Comparison of ENCODE assay signal across 20 cellular contexts in genomic region chr5:170783498-170784247, GRCh38. TPM values are rescaled to one million over a fixed set of nuclear protein-coding genes. Genes with fewer than 3 reads are reported as not detected.
DNase-seq lines count a peak whose midpoint lies in the region; ATAC-seq, FAIRE-seq and TF ChIP-seq lines count a peak whose summit lies in the region.
"Had no signal": no experiment of that assay in that cellular context is flagged by ENCODE, and none has a peak within 500 bp of the region (broad histone marks: within the 10 kb centered on the region; RNA-seq: fewer than 3 reads in every experiment).

GABRP (plus strand) TSS chr5:170783725; CDS start chr5:170788616, 4,891 bp downstream.

- H3K4ac ChIP-seq in H1 (replicated peaks; ENCODE audit: insufficient read length, low read depth, low read length): no peak within 1 kb of the TSS

- TF ChIP-seq POLR2A in breast epithelium (IDR thresholded peaks at IDR 0.05) (no peak), H1 (IDR thresholded peaks at IDR 0.05; ENCODE audit: control extremely low read depth in 1 of 2, low read depth in 2 of 2, low read length in 2 of 2) (no peak)

- H2BK5ac ChIP-seq in H1 (ENCODE audit: low read depth, low read length): peak within 1 kb of the TSS; percentile 37; the same call in 1 of the 2 replicates

- peak within 1 kb of the TSS; percentile 20; the same call in 1 of the 2 replicates for H3K18ac ChIP-seq in H1 (ENCODE audit: extremely low read depth, low read length)

- no peaks in the 10 kb centered on the region for H3K4me1 ChIP-seq in breast epithelium
- H3K4me1 ChIP-seq in H1 (replicated peaks in 1 of 4; ENCODE audit: control insufficient read depth in 3 of 4, insufficient read depth in 4 of 4, low read length in 3 of 4): peaks cover 0 to 5% (median 0%) of the 10 kb centered on the region in 4 experiments; a peak in 1 of 7 replicates

- no peak within 1 kb of the TSS for H4K5ac ChIP-seq in H1 (ENCODE audit: insufficient read length, low read depth, low read length)

- peak within 1 kb of the TSS; percentile 80 to 84 for H3K27ac ChIP-seq in breast epithelium
- H3K27ac ChIP-seq in H1 (ENCODE audit: low read depth, low read length): no peak within 1 kb of the TSS
- H3K27ac ChIP-seq: KMS-11 had no signal

- 85% methylated on average over 14 of the region's 14 CpGs; no CpG with 5 or more reads in 1 of the 2 experiments for WGBS in H1 (ENCODE audit: extremely low coverage in 1 of 2, insufficient coverage in 1 of 2, insufficient read length in 1 of 2, insufficient replicate concordance in 2 of 2, low coverage in 1 of 2, low lambda C conversion rate in 2 of 2, missing lambda C conversion rate in 1 of 2), 2 experiments

- H3K27ac Mint-ChIP-seq in MCF 10A (ENCODE audit: low read depth, unreplicated experiment): no peak within 1 kb of the TSS
- peak within 1 kb of the TSS; percentile 52 for H3K27ac Mint-ChIP-seq in type B pancreatic cell

- peak within 1 kb of the TSS; percentile 78; the same call in 1 of the 2 replicates for H2BK12ac ChIP-seq in H1 (ENCODE audit: low read depth, low read length)

- H3K36me3 ChIP-seq in breast epithelium (no peaks in the 10 kb centered on the region), H1 (ENCODE audit: control insufficient read depth in 2 of 4, insufficient read depth in 4 of 4, low read length in 3 of 4) (no peaks in the 10 kb centered on the region)

- H3K56ac ChIP-seq in H1 (replicated peaks; ENCODE audit: insufficient read length, low read depth, low read length): no peak within 1 kb of the TSS

- no peak for TF ChIP-seq CTCF in breast epithelium (IDR thresholded peaks at IDR 0.05)
- no peak for TF ChIP-seq CTCF in MCF 10A (IDR thresholded peaks at IDR 0.05; ENCODE audit: unreplicated experiment)
- TF ChIP-seq CTCF in H1 (IDR thresholded peaks at IDR 0.05; ENCODE audit: control extremely low read depth in 1 of 3, insufficient read depth in 1 of 3, low read depth in 1 of 3, low read length in 3 of 3): no peak
- no peak for TF ChIP-seq CTCF in type B pancreatic cell (conservative IDR thresholded peaks at IDR 0.05)

- H3K79me1 ChIP-seq in H1 (ENCODE audit: low read depth, low read length): no peaks in the 10 kb centered on the region

- H4K91ac ChIP-seq in H1 (replicated peaks; ENCODE audit: insufficient read length, low read length): peak within 1 kb of the TSS; percentile 77

- H4K8ac ChIP-seq in H1 (ENCODE audit: extremely low read depth, insufficient read depth, low read length): no peak within 1 kb of the TSS

- H3K4me1 Mint-ChIP-seq in MCF 10A (ENCODE audit: insufficient read depth, unreplicated experiment) (no peaks in the 10 kb centered on the region), type B pancreatic cell (ENCODE audit: unreplicated experiment) (peaks cover 3% of the 10 kb centered on the region)

- POLR2A ChIA-PET in MCF 10A (lab: Yijun Ruan, JAX): interaction anchor here (1.0 kb wide), 1 partner anchor 11 kb away, joined by 4 read pairs; no protein-coding TSS in a partner anchor
- POLR2A ChIA-PET in H1 (lab: Charles Lee; ENCODE audit: partially characterized antibody): interaction anchor here (1.0 to 11.1 kb wide), 4 partner anchors 8 to 37 kb away, joined by 4 to 123 read pairs (median 4); no protein-coding TSS in a partner anchor

- DNase-seq in breast epithelium (ENCODE audit: low spot score in 2 of 2): peak in 1 of 2 donors; percentile 62
- no peak for DNase-seq in MCF 10A (ENCODE audit: unreplicated experiment)
- no peak for DNase-seq in H1 (ENCODE audit: low read depth in 1 of 2, low spot score in 2 of 2)
- DNase-seq in islet precursor cell: peak; percentile 89
- no peak for DNase-seq in type B pancreatic cell (ENCODE audit: extremely low spot score, unreplicated experiment)
- DNase-seq: 8988T, C1 segment of cervical spinal cord, HCEC 1CT, MM.1S, NCI-H1105 treated with DMSO at 0.1 percent for 48 hours, NCI-H187 treated with DMSO at 0.1 percent for 48 hours, NCI-H2171, NCI-H446 treated with DMSO at 0.1 percent for 48 hours, NCI-H774, SHP77 had no signal

- no peak within 1 kb of the TSS for H3K9ac ChIP-seq in H1 (replicated peaks in 1 of 4; ENCODE audit: extremely low read depth in 1 of 4, low read depth in 3 of 4, low read length in 3 of 4)
- H3K9ac ChIP-seq: KMS-11 had no signal

- FAIRE-seq in H1 (lab: Jason Lieb, UNC): no peak

- no peak within 1 kb of the TSS for H3K4me2 ChIP-seq in H1 (ENCODE audit: insufficient read depth in 1 of 2, low read depth in 2 of 2, low read length in 2 of 2)
- H3K4me2 ChIP-seq: KMS-11 had no signal

- BruUV-seq in MCF 10A (replicated peaks; lab: Mats Ljungman, UMichigan): no TSS peak

- H2AK5ac ChIP-seq in H1 (ENCODE audit: low read depth, low read length): no peak within 1 kb of the TSS

- no peaks in the 10 kb centered on the region for H3K9me3 ChIP-seq in breast epithelium
- H3K9me3 ChIP-seq in H1 (ENCODE audit: insufficient read depth in 2 of 2, low read depth in 1 of 2, low read length in 1 of 2): no peaks in the 10 kb centered on the region

- no peak for TF ChIP-seq EP300 in H1 (IDR thresholded peaks at IDR 0.05; ENCODE audit: borderline replicate concordance in 1 of 2, low read depth in 2 of 2, low read length in 2 of 2)

- no peak within 1 kb of the TSS for H2AFZ ChIP-seq in H1 (ENCODE audit: low read length)

- H3K23me2 ChIP-seq in H1 (ENCODE audit: low read depth, low read length): no peaks in the 10 kb centered on the region

- intact Hi-C loops in breast epithelium (cut with DNase I; ENCODE audit: low total_unique reads): no loop called here
- intact Hi-C loops in MCF 10A (cut with micrococcal nuclease): no loop called here

- CTCF ChIA-PET in MCF 10A (lab: Yijun Ruan, JAX): interaction anchor here (0.5 to 16.3 kb wide), 7 partner anchors 9 to 168 kb away, joined by 3 to 992 read pairs (median 9); no protein-coding TSS in a partner anchor
- CTCF ChIA-PET in H1 (lab: Charles Lee; ENCODE audit: partially characterized antibody): interaction anchor here (1.5 to 16.6 kb wide), 7 partner anchors 9 to 147 kb away, joined by 4 to 650 read pairs (median 9); no protein-coding TSS in a partner anchor

- no peaks in the 10 kb centered on the region for H3K27me3 Mint-ChIP-seq in MCF 10A (ENCODE audit: insufficient read depth, unreplicated experiment)
- H3K27me3 Mint-ChIP-seq in type B pancreatic cell: no peaks in the 10 kb centered on the region

- no peaks in the 10 kb centered on the region for H4K20me1 ChIP-seq in H1 (replicated peaks in 1 of 2; ENCODE audit: control insufficient read depth in 1 of 2, insufficient read depth in 2 of 2, low read length in 2 of 2)

- no peak within 1 kb of the TSS for H3K4me3 Mint-ChIP-seq in MCF 10A (ENCODE audit: unreplicated experiment)
- H3K4me3 Mint-ChIP-seq in type B pancreatic cell: peak within 1 kb of the TSS; percentile 87

- no peak within 1 kb of the TSS for H3K14ac ChIP-seq in H1 (ENCODE audit: insufficient read length)

- no peaks in the 10 kb centered on the region for H3K36me3 Mint-ChIP-seq in MCF 10A (ENCODE audit: insufficient read depth, unreplicated experiment)
- H3K36me3 Mint-ChIP-seq in type B pancreatic cell: no peaks in the 10 kb centered on the region

- H2BK20ac ChIP-seq in H1 (ENCODE audit: low read length): peak within 1 kb of the TSS; percentile 62

- no peak within 1 kb of the TSS for H2BK120ac ChIP-seq in H1 (replicated peaks; ENCODE audit: low read depth, low read length)

- peak within 1 kb of the TSS in 2 of 3 donors; percentile 49 to 53 for H3K4me3 ChIP-seq in breast epithelium
- no peak within 1 kb of the TSS for H3K4me3 ChIP-seq in H1 (ENCODE audit: extremely low read depth in 1 of 4, insufficient read depth in 2 of 4, low read depth in 3 of 4, low read length in 4 of 4)

- no peak within 1 kb of the TSS for H3K23ac ChIP-seq in H1 (ENCODE audit: insufficient read length)

- peak within 1 kb of the TSS; percentile 34; the same call in 1 of the 2 replicates for H2BK15ac ChIP-seq in H1 (ENCODE audit: low read length)

- no peak for TF ChIP-seq RAD21 in H1 (IDR thresholded peaks at IDR 0.05 in 1 of 2, conservative IDR thresholded peaks at IDR 0.05 in 1 of 2; ENCODE audit: low read depth in 2 of 2, low read length in 2 of 2)

- ATAC-seq in GM19395 (IDR thresholded peaks at IDR 0.05; ENCODE audit: unreplicated experiment) (no peak), GM18907 (IDR thresholded peaks at IDR 0.05; ENCODE audit: unreplicated experiment) (no peak), HG02852 (IDR thresholded peaks at IDR 0.05; ENCODE audit: unreplicated experiment) (no peak)
- ATAC-seq: Panc1 had no signal

- H3K9me3 Mint-ChIP-seq in MCF 10A (ENCODE audit: unreplicated experiment) (no peaks in the 10 kb centered on the region), type B pancreatic cell (no peaks in the 10 kb centered on the region)

- H3K27me3 ChIP-seq in breast epithelium: no peaks in the 10 kb centered on the region
- no peaks in the 10 kb centered on the region for H3K27me3 ChIP-seq in H1 (replicated peaks in 1 of 4; ENCODE audit: control insufficient read depth in 3 of 4, extremely low read depth in 1 of 4, insufficient read depth in 3 of 4, low read length in 3 of 4)

- no peaks in the 10 kb centered on the region for H3K79me2 ChIP-seq in H1 (ENCODE audit: control insufficient read depth in 1 of 2, insufficient read depth in 2 of 2, low read length in 2 of 2)

TF ChIP-seq in H1, 55 proteins besides CTCF, POLR2A, EP300 and RAD21:
- TF ChIP-seq SIN3A (conservative IDR thresholded peaks at IDR 0.05 in 1 of 2, IDR thresholded peaks at IDR 0.05 in 1 of 2; ENCODE audit: low read depth in 1 of 2, low read length in 2 of 2): no peak
- TF ChIP-seq SP1 (IDR thresholded peaks at IDR 0.05; ENCODE audit: low read depth, low read length): no peak
- no peak for TF ChIP-seq BACH1 (IDR thresholded peaks at IDR 0.05; ENCODE audit: low read length)
- no peak for TF ChIP-seq EZH2 (IDR thresholded peaks at IDR 0.05; ENCODE audit: low read depth, low read length, severe bottlenecking)
- TF ChIP-seq PHF8 (conservative IDR thresholded peaks at IDR 0.05; ENCODE audit: low read depth, low read length): no peak

RNA-seq across cellular contexts. Expression of gene GABRP, which starts in this region (rescaled TPM):
- 100 to 1,000 TPM in 1 of 3 donors, 10 to 100 TPM in 1, under 1 TPM in 1; 0.32 to 241 (median 52.4) TPM for total RNA-seq in breast epithelium
- not detected in 2 replicates for total RNA-seq in MCF 10A (2022)
- 3.7 and 3.9 TPM in 2 replicates for total RNA-seq in H1 (2021; fragmentation: NEBNext Ultra II Directional; extraction: Animal tissue kit (Norgen Biotek cat#: 25700))
- 2.5 and 4.0 TPM in 2 replicates for polyA plus RNA-seq in H1 (2011; rRNA removed)
- 3.6 TPM for polyA plus RNA-seq in H1 (2011; cell fraction: cytosol; rRNA removed)
- polyA plus RNA-seq in H1 (2011; cell fraction: nucleus; rRNA removed): 5.2 TPM
- polyA plus RNA-seq in H1 (2012, experiment 1 of 2): 2.7 to 5.2 TPM (median 4.1 TPM) in 4 replicates
- polyA plus RNA-seq in H1 (2012, experiment 2 of 2): 0.38 TPM
- 6.8 TPM for polyA plus RNA-seq in H1 (2013, experiment 1 of 2)
- 8.3 TPM for polyA plus RNA-seq in H1 (2013, experiment 2 of 2)
- polyA minus RNA-seq in H1 (2011; rRNA and poly(A)+ RNA removed): 6.1 and 11.5 TPM in 2 replicates
- 2.1 TPM for polyA minus RNA-seq in H1 (2011; cell fraction: cytosol; rRNA and poly(A)+ RNA removed)
- 3.4 TPM for polyA minus RNA-seq in H1 (2011; cell fraction: nucleus; rRNA and poly(A)+ RNA removed)
- total RNA-seq in type B pancreatic cell (ENCODE audit: low replicate concordance): 55.6 and 198 TPM in 2 replicates

Comparison
In these comparisons a context has a peak if more than half of its experiments do, and no peak if none do; other contexts are left out.
1. H3K4me3 ChIP-seq: peak in breast epithelium (2 of 3); none in H1 (0 of 4).